Comparison of ENCODE assay signal across 24 cellular contexts in genomic region chr3:48084170-48084569, GRCh38.
DNase-seq lines count a peak whose midpoint lies in the region; ATAC-seq and TF ChIP-seq lines count a peak whose summit lies in the region.
"Had no signal": no experiment of that assay in that cellular context is flagged by ENCODE, and none has a peak within 500 bp of the region (broad histone marks: within the 10 kb centered on the region; RNA-seq: fewer than 3 reads in every experiment).

No MANE protein-coding gene starts in this region.

- peaks cover 11% of the 10 kb centered on the region for H3K4me1 ChIP-seq in mesenchymal stem cell (ENCODE audit: control insufficient read depth, insufficient read depth, low read depth, low read length)
- H3K4me1 ChIP-seq in stomach, result peaks cover 26 to 81% (median 53%) of the 10 kb centered on the region in 4 donors
- peaks cover 19% of the 10 kb centered on the region for H3K4me1 ChIP-seq in HAP-1

- no peak overlapping the region for H2AFZ ChIP-seq in mesenchymal stem cell (ENCODE audit: low read depth, low read length)
- H2AFZ ChIP-seq: parathyroid adenoma had no signal

- H3K4me2 ChIP-seq in mesenchymal stem cell (ENCODE audit: low read length, poor library complexity, severe bottlenecking), result no peak overlapping the region

- peaks cover 16% of the 10 kb centered on the region for H3K36me3 Mint-ChIP-seq in activated CD4-positive, alpha-beta T cell treated with anti-CD3 and anti-CD28 coated beads for 36 hours (ENCODE audit: low read depth)
- no peaks in the 10 kb centered on the region for H3K36me3 Mint-ChIP-seq in T-helper 17 cell (ENCODE audit: low read depth)

- H3K4ac ChIP-seq in mesenchymal stem cell (ENCODE audit: low read depth in 1 of 2, low read length in 2 of 2), result no peak overlapping the region

- DNase-seq in activated CD4-positive, alpha-beta T cell treated with anti-CD3 and anti-CD28 coated beads for 36 hours, result no peak
- DNase-seq in activated CD4-positive, alpha-beta T cell treated with anti-CD3 and anti-CD28 coated beads for 48 hours, result no peak
- DNase-seq in T-helper 17 cell, result no peak
- no peak for DNase-seq in mesenchymal stem cell
- DNase-seq in stomach, result no peak
- no peak for DNase-seq in NCI-H2029 (lab: John Stamatoyannopoulos, UW)
- no peak for DNase-seq in HAP-1 (ENCODE audit: low spot score in 2 of 2)
- DNase-seq: activated CD4-positive, alpha-beta T cell treated with anti-CD3 and anti-CD28 coated beads, Interleukin-2, amount 10 ng/mL, durations not matched to agents 24 days and 14 days; activated gamma-delta T cell; caudate nucleus; kidney glomerular epithelial cell; mammary epithelial cell; MM.1S; naive B cell; NCI-H1436; NCI-H748 treated with DMSO at 0.1 percent for 48 hours; stimulated activated CD4-positive, alpha-beta T cell treated with anti-CD3 and anti-CD28 coated beads, Interleukin-4, amount 100 ng/mL, for 1 hour; SW 1271; uterus had no signal

- no peak overlapping the region for H2BK12ac ChIP-seq in mesenchymal stem cell (ENCODE audit: low read length in 2 of 2)

- peak overlapping the region; percentile 19 for H3K4me3 Mint-ChIP-seq in activated CD4-positive, alpha-beta T cell treated with anti-CD3 and anti-CD28 coated beads for 36 hours
- H3K4me3 Mint-ChIP-seq in T-helper 17 cell, result no peak overlapping the region
- H3K4me3 Mint-ChIP-seq: activated CD4-positive, alpha-beta T cell treated with anti-CD3 and anti-CD28 coated beads, Interleukin-2, amount 10 ng/mL, durations not matched to agents 24 days and 14 days; naive B cell; stimulated activated naive CD8-positive, alpha-beta T cell treated with anti-CD3 and anti-CD28 coated beads, Interleukin-15, Interleukin-2, amounts not matched to agents 100 ng/mL and 50 ng/mL, for 24 hours had no signal

- in situ Hi-C loops in HAP-1 (cut with MboI; ENCODE audit: low sequenced_read_pairs), result no loop called here

- H3K18ac ChIP-seq in mesenchymal stem cell (ENCODE audit: low read depth in 1 of 2, low read length in 2 of 2), result no peak overlapping the region

- H3K14ac ChIP-seq in mesenchymal stem cell (ENCODE audit: low read length in 2 of 2), result no peak overlapping the region

- H3K9me3 Mint-ChIP-seq in activated CD4-positive, alpha-beta T cell treated with anti-CD3 and anti-CD28 coated beads for 36 hours (ENCODE audit: low read depth), result no peaks in the 10 kb centered on the region
- H3K9me3 Mint-ChIP-seq: activated CD4-positive, alpha-beta T cell treated with anti-CD3 and anti-CD28 coated beads, Interleukin-2, amount 10 ng/mL, durations not matched to agents 24 days and 14 days; IgD-negative memory B cell; naive B cell; stimulated activated naive CD8-positive, alpha-beta T cell treated with anti-CD3 and anti-CD28 coated beads, Interleukin-15, Interleukin-2, amounts not matched to agents 100 ng/mL and 50 ng/mL, for 24 hours had no signal

- CTCF ChIA-PET in activated CD4-positive, alpha-beta T cell treated with anti-CD3 and anti-CD28 coated beads for 36 hours (lab: Charles Lee), result interaction anchor here (0.6 to 0.7 kb wide), 2 partner anchors 160 to 309 kb away, joined by 3 to 4 read pairs; no protein-coding TSS in a partner anchor

- no peak overlapping the region for H3K27ac Mint-ChIP-seq in activated CD4-positive, alpha-beta T cell treated with anti-CD3 and anti-CD28 coated beads for 36 hours
- peak overlapping the region; percentile 59 for H3K27ac Mint-ChIP-seq in T-helper 17 cell

- no peak overlapping the region for H2BK15ac ChIP-seq in mesenchymal stem cell (ENCODE audit: low read depth, poor library complexity, severe bottlenecking)

- H3K9me3 ChIP-seq in T-helper 17 cell (ENCODE audit: control insufficient read depth, low read length, poor library complexity, severe bottlenecking), result no peaks in the 10 kb centered on the region
- H3K9me3 ChIP-seq in mesenchymal stem cell (ENCODE audit: control insufficient read depth, low read length), result no peaks in the 10 kb centered on the region
- H3K9me3 ChIP-seq in stomach, result no peaks in the 10 kb centered on the region
- no peaks in the 10 kb centered on the region for H3K9me3 ChIP-seq in HAP-1
- H3K9me3 ChIP-seq: BLaER1 treated with 17β-estradiol and CSF1 and Interleukin-3, amounts not matched to agents 10 nM and 100 nM; uterus had no signal

- H3K27ac ChIP-seq in mesenchymal stem cell (ENCODE audit: low read length, poor library complexity, severe bottlenecking) (no peak overlapping the region), stomach (peak overlapping the region in 4 of 5 donors; percentile 54 to 99 (median 98))
- H3K27ac ChIP-seq: BLaER1 treated with 17β-estradiol and CSF1 and Interleukin-3, amounts not matched to agents 10 nM and 100 nM; parathyroid adenoma had no signal

- H3K4me3 ChIP-seq in mesenchymal stem cell (ENCODE audit: insufficient read depth in 1 of 2, low read depth in 1 of 2, low read length in 2 of 2) (no peak overlapping the region), stomach (no peak overlapping the region), HAP-1 (no peak overlapping the region)
- H3K4me3 ChIP-seq: BLaER1 treated with 17β-estradiol and CSF1 and Interleukin-3, amounts not matched to agents 10 nM and 100 nM; uterus had no signal

- H3K23ac ChIP-seq in mesenchymal stem cell (ENCODE audit: low read length in 2 of 2), result no peak overlapping the region

- no peak overlapping the region for H4K8ac ChIP-seq in mesenchymal stem cell (ENCODE audit: low read length)

- TF ChIP-seq EP300 in stomach (IDR thresholded peaks at IDR 0.05), result no peak

- H3K36me3 ChIP-seq in mesenchymal stem cell (ENCODE audit: control insufficient read depth in 1 of 2, insufficient read depth in 2 of 2, low read depth in 1 of 2, low read length in 2 of 2), result peaks cover 0 to 15% of the 10 kb centered on the region in 2 experiments
- peaks cover 0 to 8% (median 6%) of the 10 kb centered on the region in 4 donors for H3K36me3 ChIP-seq in stomach
- H3K36me3 ChIP-seq in HAP-1 (replicated peaks), result peaks cover 15% of the 10 kb centered on the region
- H3K36me3 ChIP-seq: uterus had no signal

- no CpG with 5 or more reads among the region's 2 CpGs for WGBS in mesenchymal stem cell
- 59 to 76% (median 68%) methylated on average over 2 of the region's 2 CpGs for WGBS in stomach, 5 donors

- POLR2A ChIA-PET in activated CD4-positive, alpha-beta T cell treated with anti-CD3 and anti-CD28 coated beads for 36 hours (lab: Charles Lee), result interaction anchor here (0.7 kb wide), 1 partner anchor 28 kb away, joined by 7 read pairs; no protein-coding TSS in a partner anchor

- TF ChIP-seq POLR2A in stomach (IDR thresholded peaks at IDR 0.05), result no peak

- TF ChIP-seq CTCF in stomach (IDR thresholded peaks at IDR 0.05), result no peak

- no peak overlapping the region for H2BK5ac ChIP-seq in mesenchymal stem cell (ENCODE audit: low read depth, low read length, poor library complexity, severe bottlenecking)

- H2AK5ac ChIP-seq in mesenchymal stem cell (ENCODE audit: low read length, severe bottlenecking), result no peak overlapping the region

- no peaks in the 10 kb centered on the region for H3K79me1 ChIP-seq in mesenchymal stem cell (replicated peaks; ENCODE audit: low read length, poor library complexity, severe bottlenecking)

- peak overlapping the region; percentile 53 for H3K9ac ChIP-seq in mesenchymal stem cell (ENCODE audit: low read length)
- H3K9ac ChIP-seq: BLaER1 treated with 17β-estradiol and CSF1 and Interleukin-3, amounts not matched to agents 10 nM and 100 nM; parathyroid adenoma had no signal

- no peaks in the 10 kb centered on the region for H3K27me3 Mint-ChIP-seq in activated CD4-positive, alpha-beta T cell treated with anti-CD3 and anti-CD28 coated beads for 36 hours
- H3K27me3 Mint-ChIP-seq in T-helper 17 cell, result no peaks in the 10 kb centered on the region
- H3K27me3 Mint-ChIP-seq: activated CD4-positive, alpha-beta T cell treated with anti-CD3 and anti-CD28 coated beads, Interleukin-2, amount 10 ng/mL, durations not matched to agents 24 days and 14 days; IgD-negative memory B cell; naive B cell; stimulated activated naive CD8-positive, alpha-beta T cell treated with anti-CD3 and anti-CD28 coated beads, Interleukin-15, Interleukin-2, amounts not matched to agents 100 ng/mL and 50 ng/mL, for 24 hours had no signal

- peaks cover 31% of the 10 kb centered on the region for H3K4me1 Mint-ChIP-seq in activated CD4-positive, alpha-beta T cell treated with anti-CD3 and anti-CD28 coated beads for 36 hours
- H3K4me1 Mint-ChIP-seq in T-helper 17 cell, result peaks cover 25% of the 10 kb centered on the region

- no peak overlapping the region for H4K91ac ChIP-seq in mesenchymal stem cell (ENCODE audit: low read length)

- no peaks in the 10 kb centered on the region for H3K27me3 ChIP-seq in mesenchymal stem cell (ENCODE audit: control insufficient read depth in 1 of 2, insufficient read depth in 1 of 2, low read length in 2 of 2)
- H3K27me3 ChIP-seq in stomach, result no peaks in the 10 kb centered on the region
- no peaks in the 10 kb centered on the region for H3K27me3 ChIP-seq in HAP-1 (ENCODE audit: low read depth)
- H3K27me3 ChIP-seq: BLaER1 treated with 17β-estradiol and CSF1 and Interleukin-3, amounts not matched to agents 10 nM and 100 nM; uterus had no signal

- ATAC-seq in activated CD4-positive, alpha-beta T cell treated with anti-CD3 and anti-CD28 coated beads for 36 hours, result no peak
- ATAC-seq in T-helper 17 cell, result no peak
- ATAC-seq in activated CD4-positive, CD25-positive, alpha-beta regulatory T cell treated with anti-CD3 and anti-CD28 coated beads, Interleukin-2, amount 50 U/mL, for 24 hours, result no peak

- no peak overlapping the region for H2BK120ac ChIP-seq in mesenchymal stem cell (ENCODE audit: low read depth, low read length)

- intact Hi-C loops in activated CD4-positive, alpha-beta T cell treated with anti-CD3 and anti-CD28 coated beads for 36 hours (cut with DNase I, micrococcal nuclease), result loop anchor here in 1 of 2 experiments (10.0 kb wide), 1 partner anchor 831 kb away; the partner anchor contains the start of gene ARIH2
- intact Hi-C loops in stomach (cut with DNase I; ENCODE audit: low total_unique reads), result no loop called here
